16 cellular contexts compared by ENCODE assay signal in the genomic region with DNA sequence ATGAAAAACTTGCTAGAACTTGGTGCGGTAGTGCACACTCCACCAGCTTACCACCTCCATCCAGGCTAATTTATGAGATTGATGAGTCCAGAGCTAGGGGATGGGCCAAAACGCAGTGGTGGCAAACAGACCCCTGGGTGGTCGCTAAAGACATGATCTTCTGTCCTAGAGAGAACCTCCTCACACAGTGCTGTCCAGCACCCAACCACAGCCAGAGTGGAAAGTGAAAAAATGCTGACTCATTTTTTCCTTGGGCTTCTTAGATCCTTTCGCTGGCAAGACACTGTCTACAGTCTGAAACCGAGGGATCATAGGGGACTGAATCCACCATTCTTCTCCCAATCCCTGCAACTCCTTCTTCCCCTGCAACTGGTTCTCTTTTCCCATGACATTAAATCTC. TPM values are rescaled to one million over a fixed set of nuclear protein-coding genes. Genes with fewer than 3 reads are reported as not detected.
DNase-seq lines count a peak whose midpoint lies in the region; ATAC-seq, FAIRE-seq and TF ChIP-seq lines count a peak whose summit lies in the region.
"Had no signal": no experiment of that assay in that cellular context is flagged by ENCODE, and none has a peak within 500 bp of the region (broad histone marks: within the 10 kb centered on the region; RNA-seq: fewer than 3 reads in every experiment).

No MANE protein-coding gene starts in this region.

- peaks cover 8% of the 10 kb centered on the region for H3K36me3 Mint-ChIP-seq in brain

- no peak for TF ChIP-seq RAD21 in HepG2 (CRISPR knock-in tag; IDR thresholded peaks at IDR 0.05)

- H2AK5ac ChIP-seq in mesenchymal stem cell (ENCODE audit: low read length, severe bottlenecking): no peak overlapping the region

- H3K27me3 Mint-ChIP-seq in brain: peaks cover 12% of the 10 kb centered on the region

- no peak overlapping the region for H3K14ac ChIP-seq in mesenchymal stem cell (ENCODE audit: low read length in 2 of 2)

- H3K79me2 ChIP-seq in HepG2 (ENCODE audit: insufficient read depth, low read length): no peaks in the 10 kb centered on the region

- no peak overlapping the region for H2BK12ac ChIP-seq in mesenchymal stem cell (ENCODE audit: low read length in 2 of 2)

- H3K36me3 ChIP-seq in HepG2 (replicated peaks in 1 of 2; ENCODE audit: control insufficient read depth in 1 of 2, insufficient read depth in 2 of 2, low read length in 2 of 2) (no peaks in the 10 kb centered on the region), right lobe of liver (no peaks in the 10 kb centered on the region), mesenchymal stem cell (ENCODE audit: control insufficient read depth in 1 of 2, insufficient read depth in 2 of 2, low read depth in 1 of 2, low read length in 2 of 2) (no peaks in the 10 kb centered on the region)
- H3K36me3 ChIP-seq: BLaER1 treated with 17β-estradiol and CSF1 and Interleukin-3, amounts not matched to agents 10 nM and 100 nM had no signal

- H3K4me1 Mint-ChIP-seq in brain: peaks cover 79% of the 10 kb centered on the region

- H3K9me3 Mint-ChIP-seq in brain: no peaks in the 10 kb centered on the region
- H3K9me3 Mint-ChIP-seq: activated T-cell treated with anti-CD3 and anti-CD28 coated beads, Interleukin-2, amount 50 U/mL, for 4 hours had no signal

- DNase-seq in HepG2 (ENCODE audit: low spot score) (no peak), right lobe of liver (no peak), mesenchymal stem cell (peak; percentile 81), GDM1 (lab: John Stamatoyannopoulos, UW) (no peak), Ammon's horn (ENCODE audit: low spot score) (no peak)
- DNase-seq: activated T-cell treated with anti-CD3 and anti-CD28 coated beads, Interleukin-2, amount 50 U/mL, for 4 hours; NCI-H446 treated with DMSO at 0.1 percent for 48 hours; SHP77; stimulated activated CD4-positive, alpha-beta T cell treated with anti-CD3 and anti-CD28 coated beads, Interleukin-4, amount 100 ng/mL, for 4 hours had no signal

- POLR2A ChIA-PET in HepG2 (lab: Yijun Ruan, JAX): no interaction called here

- H4K8ac ChIP-seq in mesenchymal stem cell (ENCODE audit: low read length): no peak overlapping the region

- no peak overlapping the region for H3K23ac ChIP-seq in mesenchymal stem cell (ENCODE audit: low read length in 2 of 2)

- H3K27me3 ChIP-seq in HepG2 (ENCODE audit: control insufficient read depth in 1 of 2, insufficient read depth in 2 of 2, low read length in 2 of 2): peaks cover 0 to 9% of the 10 kb centered on the region in 2 experiments; a peak in 1 of 5 replicates
- peaks cover 5 to 7% of the 10 kb centered on the region in 2 donors for H3K27me3 ChIP-seq in right lobe of liver
- no peaks in the 10 kb centered on the region for H3K27me3 ChIP-seq in mesenchymal stem cell (ENCODE audit: control insufficient read depth in 1 of 2, insufficient read depth in 1 of 2, low read length in 2 of 2)

- no TSS peak for BruUV-seq in HepG2 (replicated peaks; lab: Mats Ljungman, UMichigan)

- intact Hi-C loops in HepG2 (cut with micrococcal nuclease; ENCODE audit: unreplicated experiment) (loop anchor here (10.0 kb wide), 1 partner anchor 418 kb away; a partner anchor contains a TSS), right lobe of liver (cut with DNase I) (no loop called here)

- H2AFZ ChIP-seq in HepG2 (ENCODE audit: low read length): no peak overlapping the region
- H2AFZ ChIP-seq in mesenchymal stem cell (ENCODE audit: low read depth, low read length): no peak overlapping the region

- H2BK120ac ChIP-seq in mesenchymal stem cell (ENCODE audit: low read depth, low read length): no peak overlapping the region

- H3K9me3 ChIP-seq in HepG2 (ENCODE audit: low read length) (no peaks in the 10 kb centered on the region), right lobe of liver (no peaks in the 10 kb centered on the region), mesenchymal stem cell (ENCODE audit: control insufficient read depth, low read length) (no peaks in the 10 kb centered on the region)
- H3K9me3 ChIP-seq: BLaER1 treated with 17β-estradiol and CSF1 and Interleukin-3, amounts not matched to agents 10 nM and 100 nM had no signal

- in situ Hi-C loops in HepG2 (cut with HindIII; ENCODE audit: extremely low pct_ligation_motif_present, low pct_unique_long_range_greater_than_20kb): loop anchor here (5.0 kb wide), 1 partner anchor 290 kb away; no protein-coding TSS in a partner anchor

- H3K4me2 ChIP-seq in HepG2 (ENCODE audit: low read depth, low read length): no peak overlapping the region
- H3K4me2 ChIP-seq in mesenchymal stem cell (ENCODE audit: low read length, poor library complexity, severe bottlenecking): no peak overlapping the region
- H3K4me2 ChIP-seq: BLaER1 treated with 17β-estradiol and CSF1 and Interleukin-3, amounts not matched to agents 10 nM and 100 nM had no signal

- H4K20me1 ChIP-seq in HepG2 (ENCODE audit: insufficient read depth, low read length): no peaks in the 10 kb centered on the region

- TF ChIP-seq EP300 in HepG2 (IDR thresholded peaks at IDR 0.05; ENCODE audit: low read depth in 2 of 2, low read length in 2 of 2): no peak
- TF ChIP-seq EP300 in HepG2 (CRISPR knock-in tag; IDR thresholded peaks at IDR 0.05; ENCODE audit: borderline replicate concordance): no peak

- FAIRE-seq in HepG2 (lab: Jason Lieb, UNC): no peak
- FAIRE-seq: islet of Langerhans had no signal

- no peak for TF ChIP-seq POLR2A in HepG2 (IDR thresholded peaks at IDR 0.05; ENCODE audit: insufficient read depth in 1 of 2, low read depth in 2 of 2, low read length in 2 of 2)
- TF ChIP-seq POLR2A in right lobe of liver (IDR thresholded peaks at IDR 0.05): no peak

- no peak overlapping the region for H4K91ac ChIP-seq in mesenchymal stem cell (ENCODE audit: low read length)

- peak overlapping the region; percentile 23 to 72 (median 31) for H3K4me3 Mint-ChIP-seq in brain
- H3K4me3 Mint-ChIP-seq: activated T-cell treated with anti-CD3 and anti-CD28 coated beads, Interleukin-2, amount 50 U/mL, for 4 hours had no signal

- no peak overlapping the region for H3K9ac ChIP-seq in HepG2 (ENCODE audit: insufficient read depth, low read depth, low read length)
- H3K9ac ChIP-seq in mesenchymal stem cell (ENCODE audit: low read length): peak overlapping the region; percentile 20
- H3K9ac ChIP-seq: BLaER1 treated with 17β-estradiol and CSF1 and Interleukin-3, amounts not matched to agents 10 nM and 100 nM had no signal

- H3K4ac ChIP-seq in mesenchymal stem cell (ENCODE audit: low read depth in 1 of 2, low read length in 2 of 2): no peak overlapping the region

- H3K18ac ChIP-seq in mesenchymal stem cell (ENCODE audit: low read depth in 1 of 2, low read length in 2 of 2): peak overlapping the region in 1 of 2 experiments; percentile 34

- H3K27ac ChIP-seq in HepG2 (ENCODE audit: extremely low read length, insufficient read depth, low read length): no peak overlapping the region
- no peak overlapping the region for H3K27ac ChIP-seq in right lobe of liver
- no peak overlapping the region for H3K27ac ChIP-seq in mesenchymal stem cell (ENCODE audit: low read length, poor library complexity, severe bottlenecking)
- H3K27ac ChIP-seq: BLaER1 treated with 17β-estradiol and CSF1 and Interleukin-3, amounts not matched to agents 10 nM and 100 nM; VCaP had no signal

- H3K27ac Mint-ChIP-seq in brain: peak overlapping the region in 4 of 5 experiments; percentile 6 to 45 (median 18)

- H3K4me3 ChIP-seq in HepG2 (replicated peaks in 1 of 3; ENCODE audit: insufficient read depth in 1 of 3, low read depth in 2 of 3, low read length in 3 of 3): no peak overlapping the region
- no peak overlapping the region for H3K4me3 ChIP-seq in right lobe of liver
- H3K4me3 ChIP-seq in mesenchymal stem cell (ENCODE audit: insufficient read depth in 1 of 2, low read depth in 1 of 2, low read length in 2 of 2): peak overlapping the region in 1 of 2 experiments; percentile 47
- H3K4me3 ChIP-seq: BLaER1 treated with 17β-estradiol and CSF1 and Interleukin-3, amounts not matched to agents 10 nM and 100 nM had no signal

- peaks cover 35% of the 10 kb centered on the region for H3K4me1 ChIP-seq in HepG2 (ENCODE audit: insufficient read depth, low read length)
- peaks cover 0 to 7% (median 5%) of the 10 kb centered on the region in 4 donors for H3K4me1 ChIP-seq in right lobe of liver
- H3K4me1 ChIP-seq in mesenchymal stem cell (ENCODE audit: control insufficient read depth, insufficient read depth, low read depth, low read length): peaks cover 3% of the 10 kb centered on the region

- TF ChIP-seq CTCF in HepG2 (CRISPR knock-in tag; IDR thresholded peaks at IDR 0.05) (no peak), right lobe of liver (IDR thresholded peaks at IDR 0.05) (no peak), brain (conservative IDR thresholded peaks at IDR 0.05) (no peak)

- no peak for ATAC-seq in HepG2
- ATAC-seq in right lobe of liver: no peak
- no peak for ATAC-seq in HG02884 (IDR thresholded peaks at IDR 0.05; ENCODE audit: unreplicated experiment)
- no peak for ATAC-seq in HG03469 (IDR thresholded peaks at IDR 0.05; ENCODE audit: unreplicated experiment)
- ATAC-seq: activated T-cell treated with anti-CD3 and anti-CD28 coated beads, Interleukin-2, amount 50 U/mL, for 4 hours had no signal

- CTCF ChIA-PET in HepG2 (lab: Yijun Ruan, JAX; ENCODE audit: low intra/inter-chr PET ratio, low total read pairs): no interaction called here

- no peak overlapping the region for H2BK15ac ChIP-seq in mesenchymal stem cell (ENCODE audit: low read depth, poor library complexity, severe bottlenecking)

- no peak overlapping the region for H2BK5ac ChIP-seq in mesenchymal stem cell (ENCODE audit: low read depth, low read length, poor library complexity, severe bottlenecking)

- H3K79me1 ChIP-seq in mesenchymal stem cell (replicated peaks; ENCODE audit: low read length, poor library complexity, severe bottlenecking): peaks cover 28% of the 10 kb centered on the region

- 71% methylated on average over 5 of the region's 5 CpGs for WGBS in HepG2 (ENCODE audit: low lambda C conversion rate)
- 74% methylated on average over 5 of the region's 5 CpGs for WGBS in right lobe of liver (ENCODE audit: insufficient coverage, low coverage, low lambda C conversion rate, missing lambda C conversion rate)
- 86% methylated on average over 5 of the region's 5 CpGs for WGBS in mesenchymal stem cell

RNA-seq across cellular contexts. Expression of a gene that starts 4.1 kb away (rescaled TPM):
- total RNA-seq in HepG2 (2016; rRNA removed; fragmentation: Illumina TruSeq; extraction: Trizol): 9.2 and 12.7 TPM in 2 replicates
- total RNA-seq in HepG2 (2016; cell fraction: cytosol; rRNA removed; fragmentation: Illumina TruSeq; extraction: Trizol; ENCODE audit: low read depth): 1.9 and 2.4 TPM in 2 replicates
- total RNA-seq in HepG2 (2016; cell fraction: insoluble cytoplasmic fraction; rRNA removed; fragmentation: Illumina TruSeq; extraction: Trizol): 7.7 and 13.3 TPM in 2 replicates
- 8.7 TPM in 2 replicates for total RNA-seq in HepG2 (2016; cell fraction: membrane; rRNA removed; fragmentation: Illumina TruSeq; extraction: Trizol)
- total RNA-seq in HepG2 (2016; cell fraction: nucleus; rRNA removed; fragmentation: Illumina TruSeq; extraction: Trizol): 25.0 and 27.3 TPM in 2 replicates
- 3.6 and 4.5 TPM in 2 replicates for polyA plus RNA-seq in HepG2 (2011; rRNA removed)
- polyA plus RNA-seq in HepG2 (2011; cell fraction: cytosol; rRNA removed): 2.8 and 3.6 TPM in 2 replicates
- 4.9 and 6.2 TPM in 2 replicates for polyA plus RNA-seq in HepG2 (2011; cell fraction: nucleus; rRNA removed)
- 5.4 and 5.7 TPM in 2 replicates for polyA plus RNA-seq in HepG2 (2012)
- 2.8 TPM in 2 replicates for polyA plus RNA-seq in HepG2 (2016; cell fraction: cytosol; fragmentation: Illumina TruSeq; extraction: Trizol; ENCODE audit: low read depth)
- 13.7 and 15.0 TPM in 2 replicates for polyA plus RNA-seq in HepG2 (2016; cell fraction: insoluble cytoplasmic fraction; fragmentation: Illumina TruSeq; extraction: Trizol; ENCODE audit: low read depth)
- 7.6 and 7.7 TPM in 2 replicates for polyA plus RNA-seq in HepG2 (2016; cell fraction: membrane; fragmentation: Illumina TruSeq; extraction: Trizol; ENCODE audit: low read depth)
- polyA plus RNA-seq in HepG2 (2016; cell fraction: nucleus; fragmentation: Illumina TruSeq; extraction: Trizol; ENCODE audit: insufficient read depth, low read depth): 30.8 and 33.8 TPM in 2 replicates
- polyA minus RNA-seq in HepG2 (2011; rRNA and poly(A)+ RNA removed; ENCODE audit: low replicate concordance): 9.6 and 50.4 TPM in 2 replicates
- 5.2 and 6.2 TPM in 2 replicates for polyA minus RNA-seq in HepG2 (2011; cell fraction: cytosol; rRNA and poly(A)+ RNA removed)
- polyA minus RNA-seq in HepG2 (2011; cell fraction: nucleus; rRNA and poly(A)+ RNA removed): 12.5 and 14.8 TPM in 2 replicates
- 1 to 10 TPM; 1.1 to 4.1 (median 2.9) TPM for total RNA-seq in right lobe of liver
- polyA plus RNA-seq in brain (ENCODE audit: insufficient read depth, low read depth, low replicate concordance): 27.7 TPM
- 385 TPM for polyA plus RNA-seq in mesenchymal stem cell (2013, experiment 1 of 2)
- 385 TPM for polyA plus RNA-seq in mesenchymal stem cell (2013, experiment 2 of 2)

RNA-seq across cellular contexts. Expression of a gene that starts 42.6 kb away (rescaled TPM):
- total RNA-seq in HepG2 (2016; rRNA removed; fragmentation: Illumina TruSeq; extraction: Trizol) (not detected in 2 replicates), right lobe of liver (not detected)
- total RNA-seq in HepG2 (2016; cell fraction: cytosol; rRNA removed; fragmentation: Illumina TruSeq; extraction: Trizol; ENCODE audit: low read depth): not detected in 2 replicates
- total RNA-seq in HepG2 (2016; cell fraction: insoluble cytoplasmic fraction; rRNA removed; fragmentation: Illumina TruSeq; extraction: Trizol): not detected in 2 replicates
- total RNA-seq in HepG2 (2016; cell fraction: membrane; rRNA removed; fragmentation: Illumina TruSeq; extraction: Trizol): not detected in 2 replicates
- not detected in 2 replicates for total RNA-seq in HepG2 (2016; cell fraction: nucleus; rRNA removed; fragmentation: Illumina TruSeq; extraction: Trizol)
- polyA plus RNA-seq in HepG2 (2011; rRNA removed) (not detected in 2 replicates), brain (ENCODE audit: insufficient read depth, low read depth, low replicate concordance) (not detected)
- not detected in 2 replicates for polyA plus RNA-seq in HepG2 (2011; cell fraction: cytosol; rRNA removed)
- polyA plus RNA-seq in HepG2 (2011; cell fraction: nucleus; rRNA removed): not detected in 2 replicates
- polyA plus RNA-seq in HepG2 (2012): not detected in 2 replicates
- polyA plus RNA-seq in HepG2 (2016; cell fraction: cytosol; fragmentation: Illumina TruSeq; extraction: Trizol; ENCODE audit: low read depth): not detected in 2 replicates
- polyA plus RNA-seq in HepG2 (2016; cell fraction: insoluble cytoplasmic fraction; fragmentation: Illumina TruSeq; extraction: Trizol; ENCODE audit: low read depth): not detected in 2 replicates
- polyA plus RNA-seq in HepG2 (2016; cell fraction: membrane; fragmentation: Illumina TruSeq; extraction: Trizol; ENCODE audit: low read depth): not detected in 2 replicates
- polyA plus RNA-seq in HepG2 (2016; cell fraction: nucleus; fragmentation: Illumina TruSeq; extraction: Trizol; ENCODE audit: insufficient read depth, low read depth): not detected in 2 replicates
- polyA minus RNA-seq in HepG2 (2011; rRNA and poly(A)+ RNA removed; ENCODE audit: low replicate concordance): not detected in 2 replicates
- polyA minus RNA-seq in HepG2 (2011; cell fraction: cytosol; rRNA and poly(A)+ RNA removed): not detected in 2 replicates
- polyA minus RNA-seq in HepG2 (2011; cell fraction: nucleus; rRNA and poly(A)+ RNA removed): not detected in 2 replicates
- not detected for polyA plus RNA-seq in mesenchymal stem cell (2013, experiment 1 of 2)
- not detected for polyA plus RNA-seq in mesenchymal stem cell (2013, experiment 2 of 2)
- total RNA-seq: activated T-cell treated with anti-CD3 and anti-CD28 coated beads, Interleukin-2, amount 50 U/mL, for 4 hours; subcutaneous adipose tissue had no signal
